ENCODE assay signal across 24 cellular contexts in the genomic region with DNA sequence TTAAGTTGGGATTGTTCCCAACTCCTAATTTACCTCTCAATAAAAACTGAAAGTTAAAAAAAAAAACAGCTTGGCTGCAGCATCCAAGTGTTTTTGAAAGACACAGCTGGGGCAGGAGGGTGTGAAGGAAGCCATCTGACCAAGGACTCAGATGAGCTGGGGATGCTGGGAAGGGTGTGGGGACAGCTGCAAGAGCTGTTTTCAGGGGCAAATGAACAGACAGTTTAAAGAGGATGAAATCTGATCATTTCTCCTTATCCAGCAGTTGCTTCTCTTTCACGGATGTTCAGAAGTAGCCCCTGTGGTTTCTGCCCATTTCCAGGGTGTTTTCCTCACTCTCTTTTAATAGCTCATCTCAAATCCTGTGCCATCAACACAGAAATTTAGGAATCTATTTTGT.
DNase-seq lines count a peak whose midpoint lies in the region; ATAC-seq, FAIRE-seq and TF ChIP-seq lines count a peak whose summit lies in the region.
"Had no signal": no experiment of that assay in that cellular context is flagged by ENCODE, and none has a peak within 500 bp of the region (broad histone marks: within the 10 kb centered on the region; RNA-seq: fewer than 3 reads in every experiment).

No MANE protein-coding gene starts in this region.

- H3K9ac ChIP-seq in kidney (ENCODE audit: low read length in 2 of 2): no peak overlapping the region

- H3K4me1 ChIP-seq in SJCRH30 (peaks cover 15% of the 10 kb centered on the region), kidney (ENCODE audit: control insufficient read depth in 1 of 2, insufficient read depth in 1 of 2, low read depth in 1 of 2, low read length in 2 of 2) (no peaks in the 10 kb centered on the region)
- H3K4me1 ChIP-seq: BE2C had no signal

- H3K27me3 ChIP-seq in SJCRH30: no peaks in the 10 kb centered on the region
- H3K27me3 ChIP-seq: MG63 had no signal

- DNase-seq in NCI-H748 (lab: John Stamatoyannopoulos, UW; ENCODE audit: unreplicated experiment) (peak; percentile 14), NCI-H748 treated with DMSO at 0.1 percent for 48 hours (lab: John Stamatoyannopoulos, UW) (no peak), LHCN-M2 (ENCODE audit: low read depth) (peak; percentile 26), SJCRH30 (peak; percentile 84 to 93), kidney (no peak), NCI-H446 treated with DMSO at 0.1 percent for 48 hours (lab: John Stamatoyannopoulos, UW) (no peak)
- DNase-seq: BE2C; CD4-positive, alpha-beta T cell; HCEC 1CT; Kasumi-1; MG63; NCI-H187; NCI-H2081 treated with DMSO at 0.1 percent for 48 hours; NCI-H2227 treated with DMSO at 0.1 percent for 48 hours; NCI-H510A; SHP77 had no signal

- H3K9me3 ChIP-seq in SJCRH30 (replicated peaks): no peaks in the 10 kb centered on the region
- no peaks in the 10 kb centered on the region for H3K9me3 ChIP-seq in kidney (ENCODE audit: control insufficient read depth in 1 of 2, low read length in 2 of 2)
- H3K9me3 ChIP-seq: BE2C, MG63 had no signal

- H3K36me3 ChIP-seq in SJCRH30: no peaks in the 10 kb centered on the region
- H3K36me3 ChIP-seq in kidney (ENCODE audit: control insufficient read depth in 1 of 2, insufficient read depth in 2 of 2, low read length in 2 of 2): no peaks in the 10 kb centered on the region
- H3K36me3 ChIP-seq: BE2C, MG63 had no signal

- H3K27ac ChIP-seq in SJCRH30: peak overlapping the region; percentile 50
- no peak overlapping the region for H3K27ac ChIP-seq in kidney (ENCODE audit: low read depth in 2 of 2, low read length in 2 of 2)
- H3K27ac ChIP-seq: RWPE1 had no signal

- H3K4me3 ChIP-seq in SJCRH30 (peak overlapping the region; percentile 11; the same call in 1 of the 2 replicates), kidney (ENCODE audit: low read length in 2 of 2) (no peak overlapping the region)
- H3K4me3 ChIP-seq: K562, MG63 had no signal

- intact Hi-C loops in kidney (cut with DNase I): no loop called here

- no peak for TF ChIP-seq CTCF in kidney (IDR thresholded peaks at IDR 0.05; ENCODE audit: borderline replicate concordance, extremely low read depth, insufficient read depth)

- ATAC-seq in GM18517 (IDR thresholded peaks at IDR 0.05; ENCODE audit: unreplicated experiment): no peak
- ATAC-seq: K562, Panc1 had no signal

- no peak for FAIRE-seq in kidney (lab: Jason Lieb, UNC)
- FAIRE-seq: D721Med, G401.6, H1, HTR-8/SVneo, K562 had no signal

Comparison
In these comparisons a context has a peak if more than half of its experiments do, and no peak if none do; other contexts are left out.
1. DNase-seq: peak in NCI-H748 (single experiment), LHCN-M2 (single experiment) and SJCRH30 (2 of 2); none in NCI-H748 treated with DMSO at 0.1 percent for 48 hours (single experiment), kidney (single experiment) and NCI-H446 treated with DMSO at 0.1 percent for 48 hours (single experiment).